ENCODE assay signal across 1 cellular context in genomic region chr15:80989518-80990478, GRCh38.
TF ChIP-seq lines count a peak whose summit lies in the region.

Gene MESD, minus strand, starts transcription at chr15:80989819. Its CDS starts 28 bp downstream, at chr15:80989791.

TF ChIP-seq in K562, 482 proteins besides CTCF, POLR2A, EP300 and RAD21 (continued from another document and continues in another):
- TF ChIP-seq ZNF592 (IDR thresholded peaks at IDR 0.05) (no peak), ZNF609 (CRISPR knock-in tag; IDR thresholded peaks at IDR 0.05; ENCODE audit: borderline replicate concordance) (no peak), SNRNP70 (optimal IDR thresholded peaks at IDR 0.05; ENCODE audit: low read depth, low read length) (no peak), CBX3 (IDR thresholded peaks at IDR 0.05; ENCODE audit: borderline replicate concordance in 1 of 2, low read length in 2 of 2) (no peak), THAP12 (CRISPR knock-in tag; IDR thresholded peaks at IDR 0.05) (0 out of 2 replicates have a peak, but pooled peaks have one; percentile 75), RAD51 (IDR thresholded peaks at IDR 0.05; ENCODE audit: borderline replicate concordance, low read depth) (no peak), GMEB1 (CRISPR knock-in tag; IDR thresholded peaks at IDR 0.05) (0 out of 2 replicates have a peak, but pooled peaks have one; percentile 28), ZBED1 (IDR thresholded peaks at IDR 0.05) (no peak), ZNF584 (CRISPR knock-in tag; IDR thresholded peaks at IDR 0.05; ENCODE audit: low read depth) (no peak), RCOR1 (IDR thresholded peaks at IDR 0.05; ENCODE audit: borderline replicate concordance in 1 of 2, low read depth in 2 of 2, low read length in 2 of 2) (no peak; a peak in 1 of 4 replicates), RBM34 (IDR thresholded peaks at IDR 0.05; ENCODE audit: borderline replicate concordance, insufficient read depth, low read length) (no peak), TCF15 (CRISPR knock-in tag; IDR thresholded peaks at IDR 0.05) (no peak), EZH2 (IDR thresholded peaks at IDR 0.05; ENCODE audit: borderline replicate concordance, low read depth, low read length) (no peak), ELF4 (CRISPR knock-in tag; IDR thresholded peaks at IDR 0.05) (no peak), ZNF311 (CRISPR knock-in tag; IDR thresholded peaks at IDR 0.05) (no peak), ZSCAN29 (IDR thresholded peaks at IDR 0.05) (no peak), CBX5 (IDR thresholded peaks at IDR 0.05; ENCODE audit: borderline replicate concordance, low read depth) (no peak), ZNF449 (CRISPR knock-in tag; IDR thresholded peaks at IDR 0.05) (no peak), E2F8 (IDR thresholded peaks at IDR 0.05; ENCODE audit: low read depth, partially characterized antibody) (no peak), ZNF175 (CRISPR knock-in tag; IDR thresholded peaks at IDR 0.05; ENCODE audit: low read depth) (no peak), CREB1 (IDR thresholded peaks at IDR 0.05) (peak; percentile 33; the same call in 1 of the 2 replicates), CREB1 (CRISPR knock-in tag; IDR thresholded peaks at IDR 0.05) (0 out of 2 replicates have a peak, but pooled peaks have one; percentile 53), TBP (optimal IDR thresholded peaks at IDR 0.05; ENCODE audit: low read depth, low read length) (peak; percentile 83), SLC30A9 (CRISPR knock-in tag; IDR thresholded peaks at IDR 0.05) (no peak), POLR2AphosphoS2 (IDR thresholded peaks at IDR 0.05; ENCODE audit: low read length) (no peak; the same call in 1 of the 2 replicates), ZNF707 (CRISPR knock-in tag; conservative IDR thresholded peaks at IDR 0.05) (no peak), TAF1 (IDR thresholded peaks at IDR 0.05; ENCODE audit: control insufficient read depth, extremely low read depth, insufficient read depth, low read length, severe bottlenecking) (peak; percentile 77), GATA2 (CRISPR knock-in tag; IDR thresholded peaks at IDR 0.05) (no peak), SIRT6 (IDR thresholded peaks at IDR 0.05; ENCODE audit: low read depth, low read length) (no peak), MIER1 (IDR thresholded peaks at IDR 0.05; ENCODE audit: low read depth) (no peak), SIX5 (IDR thresholded peaks at IDR 0.05; ENCODE audit: borderline replicate concordance in 1 of 2, insufficient read depth in 1 of 2, low read depth in 1 of 2, low read length in 2 of 2) (no peak), ZKSCAN1 (IDR thresholded peaks at IDR 0.05; ENCODE audit: low read depth, low read length) (no peak), ZNF408 (CRISPR knock-in tag; IDR thresholded peaks at IDR 0.05; ENCODE audit: low read depth) (no peak), ZNF77 (CRISPR knock-in tag; IDR thresholded peaks at IDR 0.05) (no peak), NR2C2 (CRISPR knock-in tag; IDR thresholded peaks at IDR 0.05) (no peak), NR2C2 (tag; IDR thresholded peaks at IDR 0.05) (peak; percentile 75), HDAC3 (IDR thresholded peaks at IDR 0.05; ENCODE audit: borderline replicate concordance, partially characterized antibody) (no peak), NKRF (IDR thresholded peaks at IDR 0.05; ENCODE audit: borderline replicate concordance) (peak; percentile 80; the same call in 1 of the 2 replicates), ARID2 (IDR thresholded peaks at IDR 0.05) (no peak), POLR2H (tag; IDR thresholded peaks at IDR 0.05; ENCODE audit: low read depth) (peak; percentile 89), MAFK (IDR thresholded peaks at IDR 0.05; ENCODE audit: low read length) (no peak), E2F3 (CRISPR knock-in tag; IDR thresholded peaks at IDR 0.05) (no peak), KDM4B (IDR thresholded peaks at IDR 0.05; ENCODE audit: borderline replicate concordance in 2 of 2, low read depth in 1 of 2) (no peak), DNMT1 (IDR thresholded peaks at IDR 0.05) (no peak), CREM (IDR thresholded peaks at IDR 0.05; ENCODE audit: low read depth) (peak; percentile 55), MAZ (CRISPR knock-in tag; conservative IDR thresholded peaks at IDR 0.05 in 1 of 2, IDR thresholded peaks at IDR 0.05 in 1 of 2) (peak in 1 of 2 experiments; percentile 48; a peak in 3 of 4 replicates), ZBTB8A (IDR thresholded peaks at IDR 0.05; ENCODE audit: partially characterized antibody) (no peak)
